ENCODE assay signal across 8 cellular contexts in genomic region chr7:122092964-122093797, GRCh38. TPM values are rescaled to one million over a fixed set of nuclear protein-coding genes. Genes with fewer than 3 reads are reported as not detected.
DNase-seq lines count a peak whose midpoint lies in the region; ATAC-seq and TF ChIP-seq lines count a peak whose summit lies in the region.

No MANE protein-coding gene starts in this region.

- H3K36me3 ChIP-seq in Karpas-422 (ENCODE audit: insufficient read depth, low read length): no peaks in the 10 kb centered on the region
- H3K36me3 ChIP-seq in psoas muscle (ENCODE audit: insufficient read depth in 1 of 2, low read depth in 1 of 2): peaks cover 0 to 34% of the 10 kb centered on the region in 2 donors

- no peaks in the 10 kb centered on the region for H3K27me3 ChIP-seq in Karpas-422 (ENCODE audit: low read length)
- H3K27me3 ChIP-seq in psoas muscle (ENCODE audit: insufficient read depth in 3 of 3, low read length in 2 of 3): no peaks in the 10 kb centered on the region

- no peaks in the 10 kb centered on the region for H3K36me3 Mint-ChIP-seq in glutamatergic neuron (ENCODE audit: unreplicated experiment)

- H3K9me2 ChIP-seq in Karpas-422 (replicated peaks; ENCODE audit: insufficient read depth, low read length): no peaks in the 10 kb centered on the region

- TF ChIP-seq CTCF in glutamatergic neuron (IDR thresholded peaks at IDR 0.05; ENCODE audit: partially characterized antibody, unreplicated experiment) (peak; percentile 88), psoas muscle (IDR thresholded peaks at IDR 0.05) (peak; percentile 71)

- no peak overlapping the region for H3K9ac ChIP-seq in Karpas-422 (ENCODE audit: low read length)

- H2AFZ ChIP-seq in Karpas-422 (ENCODE audit: low read length): no peak overlapping the region

- H3K9me3 Mint-ChIP-seq in glutamatergic neuron (ENCODE audit: unreplicated experiment): no peaks in the 10 kb centered on the region

- no peaks in the 10 kb centered on the region for H4K20me1 ChIP-seq in Karpas-422 (ENCODE audit: insufficient read depth, low read depth, low read length)

- 84 to 94% (median 91%) methylated on average over 6 of the region's 6 CpGs for WGBS in psoas muscle, 3 donors

- H3K4me3 ChIP-seq in Karpas-422 (ENCODE audit: low read length): no peak overlapping the region
- H3K4me3 ChIP-seq in psoas muscle: no peak overlapping the region

- H3K27ac ChIP-seq in Karpas-422 (ENCODE audit: low read length): no peak overlapping the region
- no peak overlapping the region for H3K27ac ChIP-seq in psoas muscle

- ATAC-seq in psoas muscle: peak in 2 of 4 donors; percentile 36 to 55

- no peak overlapping the region for H3K4me2 ChIP-seq in Karpas-422 (ENCODE audit: low read depth, low read length, poor library complexity, severe bottlenecking)

- H3K4me1 ChIP-seq in Karpas-422 (ENCODE audit: low read length): no peaks in the 10 kb centered on the region
- H3K4me1 ChIP-seq in psoas muscle: no peaks in the 10 kb centered on the region

- no peaks in the 10 kb centered on the region for H3K4me1 Mint-ChIP-seq in glutamatergic neuron (ENCODE audit: low read depth, unreplicated experiment)

- H3K4me3 Mint-ChIP-seq in glutamatergic neuron (ENCODE audit: unreplicated experiment): no peak overlapping the region

- H3K27me3 Mint-ChIP-seq in glutamatergic neuron (ENCODE audit: unreplicated experiment): no peaks in the 10 kb centered on the region

- H3K27ac Mint-ChIP-seq in glutamatergic neuron (ENCODE audit: unreplicated experiment): no peak overlapping the region

- H3K79me2 ChIP-seq in Karpas-422 (ENCODE audit: low read length): no peaks in the 10 kb centered on the region

- H3K9me3 ChIP-seq in Karpas-422 (ENCODE audit: low read length) (no peaks in the 10 kb centered on the region), psoas muscle (no peaks in the 10 kb centered on the region)

- intact Hi-C loops in psoas muscle (cut with DNase I): loop anchor here in 1 of 2 donors (5.0 kb wide), 1 partner anchor 434 kb away; no protein-coding TSS in a partner anchor

- peak; percentile 46 for DNase-seq in GM04504 (ENCODE audit: low read depth)
- peak; percentile 4 for DNase-seq in GOT3 (lab: John Stamatoyannopoulos, UW)
- DNase-seq in Karpas-422: peak; percentile 87
- peak; percentile 84 for DNase-seq in RKO (ENCODE audit: low spot score)
- peak in 3 of 4 experiments; percentile 1 to 27 (median 9) for DNase-seq in activated naive CD4-positive, alpha-beta T cell (lab: John Stamatoyannopoulos, UW)
- DNase-seq in glutamatergic neuron: peak; percentile 81
- DNase-seq in psoas muscle: peak; percentile 46 to 52
- no peak for DNase-seq in GM19238 (ENCODE audit: insufficient read length, low spot score)

RNA-seq across cellular contexts. Expression of gene AASS, which starts 50.9 kb away (rescaled TPM):
- not detected in 2 replicates for total RNA-seq in Karpas-422 (2014; rRNA removed; shearing (Covaris generic); ENCODE audit: low replicate concordance)
- total RNA-seq in glutamatergic neuron (ENCODE audit: unreplicated experiment) (37.0 TPM), psoas muscle (1 to 10 TPM; 4.1 to 9.6 (median 6.9) TPM)
- 1 to 10 TPM; 2.8 to 4.8 (median 4.2) TPM for polyA plus RNA-seq in psoas muscle
